Comparison of ENCODE assay signal across 1 cellular context in the genomic region with DNA sequence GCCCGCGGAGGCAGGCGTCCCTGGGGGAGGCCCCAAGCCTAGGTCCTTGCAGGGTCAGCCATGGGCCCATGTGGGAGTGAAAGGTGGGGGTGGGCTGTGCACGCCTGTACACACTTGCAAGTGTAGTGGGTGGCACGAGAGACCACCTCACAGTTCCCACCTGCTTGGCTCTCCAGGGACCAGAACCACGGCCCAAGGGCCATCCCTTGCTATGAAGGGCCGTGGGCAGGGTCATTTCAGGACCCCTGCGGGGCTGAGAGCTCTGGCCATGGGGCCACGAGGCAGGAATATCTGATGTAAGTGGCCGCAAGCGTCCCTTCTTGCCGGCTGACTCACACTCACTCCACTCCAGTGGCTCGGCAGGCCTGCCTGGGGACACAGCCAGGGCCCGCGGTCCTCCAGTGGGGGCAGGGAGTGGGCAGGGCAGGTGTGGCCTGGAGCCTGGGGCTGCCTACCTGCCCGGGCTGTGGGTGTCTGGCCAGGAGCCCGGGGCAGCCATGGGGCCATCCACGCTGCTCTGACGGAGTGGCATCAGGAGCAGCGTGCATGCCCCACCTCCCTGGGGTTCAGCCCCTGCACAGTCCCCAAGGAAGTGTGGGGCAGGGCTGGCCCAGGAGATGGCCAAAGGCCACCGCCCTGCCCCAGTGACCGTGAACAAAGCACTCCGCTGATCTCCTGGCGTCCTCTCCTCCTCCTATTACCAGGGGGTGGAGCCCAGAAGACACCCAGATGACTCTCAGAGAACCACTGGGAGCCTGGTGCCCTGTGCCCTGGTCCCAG.
A peak's percentile ranks its signal among the peaks of the same experiment; 100 is the strongest.
TF ChIP-seq lines count a peak whose summit lies in the region.

No MANE protein-coding gene starts in this region.

TF ChIP-seq in K562, 482 proteins besides CTCF, POLR2A, EP300 and RAD21 (continued from another document and continues in another):
- TF ChIP-seq, protein P1, sequence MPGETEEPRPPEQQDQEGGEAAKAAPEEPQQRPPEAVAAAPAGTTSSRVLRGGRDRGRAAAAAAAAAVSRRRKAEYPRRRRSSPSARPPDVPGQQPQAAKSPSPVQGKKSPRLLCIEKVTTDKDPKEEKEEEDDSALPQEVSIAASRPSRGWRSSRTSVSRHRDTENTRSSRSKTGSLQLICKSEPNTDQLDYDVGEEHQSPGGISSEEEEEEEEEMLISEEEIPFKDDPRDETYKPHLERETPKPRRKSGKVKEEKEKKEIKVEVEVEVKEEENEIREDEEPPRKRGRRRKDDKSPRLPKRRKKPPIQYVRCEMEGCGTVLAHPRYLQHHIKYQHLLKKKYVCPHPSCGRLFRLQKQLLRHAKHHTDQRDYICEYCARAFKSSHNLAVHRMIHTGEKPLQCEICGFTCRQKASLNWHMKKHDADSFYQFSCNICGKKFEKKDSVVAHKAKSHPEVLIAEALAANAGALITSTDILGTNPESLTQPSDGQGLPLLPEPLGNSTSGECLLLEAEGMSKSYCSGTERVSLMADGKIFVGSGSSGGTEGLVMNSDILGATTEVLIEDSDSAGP (CRISPR knock-in tag; IDR thresholded peaks at IDR 0.05), result no peak
- TF ChIP-seq HCFC1 (IDR thresholded peaks at IDR 0.05; ENCODE audit: low read depth, low read length), result peak; percentile 50
- no peak for TF ChIP-seq EWSR1 (IDR thresholded peaks at IDR 0.05; ENCODE audit: borderline replicate concordance, low read depth, partially characterized antibody)
- TF ChIP-seq, protein P2, sequence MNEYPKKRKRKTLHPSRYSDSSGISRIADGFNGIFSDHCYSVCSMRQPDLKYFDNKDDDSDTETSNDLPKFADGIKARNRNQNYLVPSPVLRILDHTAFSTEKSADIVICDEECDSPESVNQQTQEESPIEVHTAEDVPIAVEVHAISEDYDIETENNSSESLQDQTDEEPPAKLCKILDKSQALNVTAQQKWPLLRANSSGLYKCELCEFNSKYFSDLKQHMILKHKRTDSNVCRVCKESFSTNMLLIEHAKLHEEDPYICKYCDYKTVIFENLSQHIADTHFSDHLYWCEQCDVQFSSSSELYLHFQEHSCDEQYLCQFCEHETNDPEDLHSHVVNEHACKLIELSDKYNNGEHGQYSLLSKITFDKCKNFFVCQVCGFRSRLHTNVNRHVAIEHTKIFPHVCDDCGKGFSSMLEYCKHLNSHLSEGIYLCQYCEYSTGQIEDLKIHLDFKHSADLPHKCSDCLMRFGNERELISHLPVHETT (CRISPR knock-in tag; conservative IDR thresholded peaks at IDR 0.05 in 1 of 2, IDR thresholded peaks at IDR 0.05 in 1 of 2), result peak in 1 of 2 experiments; percentile 92; a peak in 2 of 4 replicates
- peak; percentile 35; the same call in 1 of the 2 replicates for TF ChIP-seq ADNP (tag; IDR thresholded peaks at IDR 0.05)
- TF ChIP-seq ATF1 (CRISPR knock-in tag; IDR thresholded peaks at IDR 0.05), result no peak
- TF ChIP-seq ATF1 (tag; IDR thresholded peaks at IDR 0.05), result peak; percentile 78
- no peak for TF ChIP-seq NR2F6 (CRISPR knock-in tag; IDR thresholded peaks at IDR 0.05)
- 0 out of 2 replicates have a peak, but pooled peaks have one; percentile 10 for TF ChIP-seq PHTF2 (CRISPR knock-in tag; IDR thresholded peaks at IDR 0.05)
- TF ChIP-seq SMAD4 (CRISPR knock-in tag; conservative IDR thresholded peaks at IDR 0.05), result peak; percentile 94
- TF ChIP-seq, protein P3, sequence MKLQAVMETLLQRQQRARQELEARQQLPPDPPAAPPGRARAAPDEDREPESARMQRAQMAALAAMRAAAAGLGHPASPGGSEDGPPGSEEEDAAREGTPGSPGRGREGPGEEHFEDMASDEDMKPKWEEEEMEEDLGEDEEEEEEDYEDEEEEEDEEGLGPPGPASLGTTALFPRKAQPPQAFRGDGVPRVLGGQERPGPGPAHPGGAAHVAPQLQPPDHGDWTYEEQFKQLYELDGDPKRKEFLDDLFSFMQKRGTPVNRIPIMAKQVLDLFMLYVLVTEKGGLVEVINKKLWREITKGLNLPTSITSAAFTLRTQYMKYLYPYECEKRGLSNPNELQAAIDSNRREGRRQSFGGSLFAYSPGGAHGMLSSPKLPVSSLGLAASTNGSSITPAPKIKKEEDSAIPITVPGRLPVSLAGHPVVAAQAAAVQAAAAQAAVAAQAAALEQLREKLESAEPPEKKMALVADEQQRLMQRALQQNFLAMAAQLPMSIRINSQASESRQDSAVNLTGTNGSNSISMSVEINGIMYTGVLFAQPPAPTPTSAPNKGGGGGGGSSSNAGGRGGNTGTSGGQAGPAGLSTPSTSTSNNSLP (IDR thresholded peaks at IDR 0.05; ENCODE audit: borderline replicate concordance, low read depth, low read length), result no peak
- TF ChIP-seq FOXK1 (CRISPR knock-in tag; IDR thresholded peaks at IDR 0.05; ENCODE audit: borderline replicate concordance), result no peak
- no peak for TF ChIP-seq CSDE1 (IDR thresholded peaks at IDR 0.05)
- no peak for TF ChIP-seq KLF10 (CRISPR knock-in tag; IDR thresholded peaks at IDR 0.05)
- TF ChIP-seq, protein P4, sequence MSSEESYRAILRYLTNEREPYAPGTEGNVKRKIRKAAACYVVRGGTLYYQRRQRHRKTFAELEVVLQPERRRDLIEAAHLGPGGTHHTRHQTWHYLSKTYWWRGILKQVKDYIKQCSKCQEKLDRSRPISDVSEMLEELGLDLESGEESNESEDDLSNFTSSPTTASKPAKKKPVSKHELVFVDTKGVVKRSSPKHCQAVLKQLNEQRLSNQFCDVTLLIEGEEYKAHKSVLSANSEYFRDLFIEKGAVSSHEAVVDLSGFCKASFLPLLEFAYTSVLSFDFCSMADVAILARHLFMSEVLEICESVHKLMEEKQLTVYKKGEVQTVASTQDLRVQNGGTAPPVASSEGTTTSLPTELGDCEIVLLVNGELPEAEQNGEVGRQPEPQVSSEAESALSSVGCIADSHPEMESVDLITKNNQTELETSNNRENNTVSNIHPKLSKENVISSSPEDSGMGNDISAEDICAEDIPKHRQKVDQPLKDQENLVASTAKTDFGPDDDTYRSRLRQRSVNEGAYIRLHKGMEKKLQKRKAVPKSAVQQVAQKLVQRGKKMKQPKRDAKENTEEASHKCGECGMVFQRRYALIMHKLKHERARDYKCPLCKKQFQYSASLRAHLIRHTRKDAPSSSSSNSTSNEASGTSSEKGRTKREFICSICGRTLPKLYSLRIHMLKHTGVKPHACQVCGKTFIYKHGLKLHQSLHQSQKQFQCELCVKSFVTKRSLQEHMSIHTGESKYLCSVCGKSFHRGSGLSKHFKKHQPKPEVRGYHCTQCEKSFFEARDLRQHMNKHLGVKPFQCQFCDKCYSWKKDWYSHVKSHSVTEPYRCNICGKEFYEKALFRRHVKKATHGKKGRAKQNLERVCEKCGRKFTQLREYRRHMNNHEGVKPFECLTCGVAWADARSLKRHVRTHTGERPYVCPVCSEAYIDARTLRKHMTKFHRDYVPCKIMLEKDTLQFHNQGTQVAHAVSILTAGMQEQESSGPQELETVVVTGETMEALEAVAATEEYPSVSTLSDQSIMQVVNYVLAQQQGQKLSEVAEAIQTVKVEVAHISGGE (CRISPR knock-in tag; IDR thresholded peaks at IDR 0.05), result peak in 1 of 3 experiments; percentile 35; a peak in 1 of 6 replicates
- TF ChIP-seq PRMT5 (CRISPR knock-in tag; IDR thresholded peaks at IDR 0.05), result no peak
- TF ChIP-seq, protein P5, sequence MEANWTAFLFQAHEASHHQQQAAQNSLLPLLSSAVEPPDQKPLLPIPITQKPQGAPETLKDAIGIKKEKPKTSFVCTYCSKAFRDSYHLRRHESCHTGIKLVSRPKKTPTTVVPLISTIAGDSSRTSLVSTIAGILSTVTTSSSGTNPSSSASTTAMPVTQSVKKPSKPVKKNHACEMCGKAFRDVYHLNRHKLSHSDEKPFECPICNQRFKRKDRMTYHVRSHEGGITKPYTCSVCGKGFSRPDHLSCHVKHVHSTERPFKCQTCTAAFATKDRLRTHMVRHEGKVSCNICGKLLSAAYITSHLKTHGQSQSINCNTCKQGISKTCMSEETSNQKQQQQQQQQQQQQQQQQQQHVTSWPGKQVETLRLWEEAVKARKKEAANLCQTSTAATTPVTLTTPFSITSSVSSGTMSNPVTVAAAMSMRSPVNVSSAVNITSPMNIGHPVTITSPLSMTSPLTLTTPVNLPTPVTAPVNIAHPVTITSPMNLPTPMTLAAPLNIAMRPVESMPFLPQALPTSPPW (CRISPR knock-in tag; IDR thresholded peaks at IDR 0.05), result peak; percentile 84
- TF ChIP-seq, protein P6, sequence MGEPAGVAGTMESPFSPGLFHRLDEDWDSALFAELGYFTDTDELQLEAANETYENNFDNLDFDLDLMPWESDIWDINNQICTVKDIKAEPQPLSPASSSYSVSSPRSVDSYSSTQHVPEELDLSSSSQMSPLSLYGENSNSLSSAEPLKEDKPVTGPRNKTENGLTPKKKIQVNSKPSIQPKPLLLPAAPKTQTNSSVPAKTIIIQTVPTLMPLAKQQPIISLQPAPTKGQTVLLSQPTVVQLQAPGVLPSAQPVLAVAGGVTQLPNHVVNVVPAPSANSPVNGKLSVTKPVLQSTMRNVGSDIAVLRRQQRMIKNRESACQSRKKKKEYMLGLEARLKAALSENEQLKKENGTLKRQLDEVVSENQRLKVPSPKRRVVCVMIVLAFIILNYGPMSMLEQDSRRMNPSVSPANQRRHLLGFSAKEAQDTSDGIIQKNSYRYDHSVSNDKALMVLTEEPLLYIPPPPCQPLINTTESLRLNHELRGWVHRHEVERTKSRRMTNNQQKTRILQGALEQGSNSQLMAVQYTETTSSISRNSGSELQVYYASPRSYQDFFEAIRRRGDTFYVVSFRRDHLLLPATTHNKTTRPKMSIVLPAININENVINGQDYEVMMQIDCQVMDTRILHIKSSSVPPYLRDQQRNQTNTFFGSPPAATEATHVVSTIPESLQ (CRISPR knock-in tag; IDR thresholded peaks at IDR 0.05), result no peak
- TF ChIP-seq ZNF165 (CRISPR knock-in tag; IDR thresholded peaks at IDR 0.05; ENCODE audit: borderline replicate concordance), result no peak; the same call in 1 of the 2 replicates
- no peak for TF ChIP-seq ZNF217 (CRISPR knock-in tag; IDR thresholded peaks at IDR 0.05)
- TF ChIP-seq ZNF3 (CRISPR knock-in tag; IDR thresholded peaks at IDR 0.05), result no peak
- peak; percentile 99 for TF ChIP-seq ZNF175 (CRISPR knock-in tag; IDR thresholded peaks at IDR 0.05; ENCODE audit: low read depth)
- TF ChIP-seq MYBL2 (IDR thresholded peaks at IDR 0.05; ENCODE audit: low read depth), result no peak
- TF ChIP-seq MYBL2 (CRISPR knock-in tag; IDR thresholded peaks at IDR 0.05; ENCODE audit: borderline replicate concordance), result no peak
- peak; percentile 9; the same call in 1 of the 2 replicates for TF ChIP-seq ZNF140 (CRISPR knock-in tag; IDR thresholded peaks at IDR 0.05)
- TF ChIP-seq KDM1A (IDR thresholded peaks at IDR 0.05), result no peak
- TF ChIP-seq, protein P7, sequence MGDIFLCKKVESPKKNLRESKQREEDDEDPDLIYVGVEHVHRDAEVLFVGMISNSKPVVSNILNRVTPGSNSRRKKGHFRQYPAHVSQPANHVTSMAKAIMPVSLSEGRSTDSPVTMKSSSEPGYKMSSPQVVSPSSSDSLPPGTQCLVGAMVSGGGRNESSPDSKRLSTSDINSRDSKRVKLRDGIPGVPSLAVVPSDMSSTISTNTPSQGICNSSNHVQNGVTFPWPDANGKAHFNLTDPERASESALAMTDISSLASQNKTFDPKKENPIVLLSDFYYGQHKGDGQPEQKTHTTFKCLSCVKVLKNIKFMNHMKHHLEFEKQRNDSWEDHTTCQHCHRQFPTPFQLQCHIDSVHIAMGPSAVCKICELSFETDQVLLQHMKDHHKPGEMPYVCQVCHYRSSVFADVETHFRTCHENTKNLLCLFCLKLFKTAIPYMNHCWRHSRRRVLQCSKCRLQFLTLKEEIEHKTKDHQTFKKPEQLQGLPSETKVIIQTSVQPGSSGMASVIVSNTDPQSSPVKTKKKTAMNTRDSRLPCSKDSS (IDR thresholded peaks at IDR 0.05; ENCODE audit: low read depth, partially characterized antibody), result no peak
- TF ChIP-seq, protein P8, sequence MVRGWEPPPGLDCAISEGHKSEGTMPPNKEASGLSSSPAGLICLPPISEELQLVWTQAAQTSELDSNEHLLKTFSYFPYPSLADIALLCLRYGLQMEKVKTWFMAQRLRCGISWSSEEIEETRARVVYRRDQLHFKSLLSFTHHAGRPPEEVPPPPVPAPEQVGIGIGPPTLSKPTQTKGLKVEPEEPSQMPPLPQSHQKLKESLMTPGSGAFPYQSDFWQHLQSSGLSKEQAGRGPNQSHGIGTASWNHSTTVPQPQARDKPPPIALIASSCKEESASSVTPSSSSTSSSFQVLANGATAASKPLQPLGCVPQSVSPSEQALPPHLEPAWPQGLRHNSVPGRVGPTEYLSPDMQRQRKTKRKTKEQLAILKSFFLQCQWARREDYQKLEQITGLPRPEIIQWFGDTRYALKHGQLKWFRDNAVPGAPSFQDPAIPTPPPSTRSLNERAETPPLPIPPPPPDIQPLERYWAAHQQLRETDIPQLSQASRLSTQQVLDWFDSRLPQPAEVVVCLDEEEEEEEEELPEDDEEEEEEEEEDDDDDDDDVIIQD (CRISPR knock-in tag; IDR thresholded peaks at IDR 0.05), result peak; percentile 65; the same call in 1 of the 2 replicates
- no peak for TF ChIP-seq HDAC6 (IDR thresholded peaks at IDR 0.05; ENCODE audit: low read depth, low read length)
- TF ChIP-seq PHB2 (IDR thresholded peaks at IDR 0.05; ENCODE audit: low read depth), result no peak
- no peak for TF ChIP-seq SREBF2 (CRISPR knock-in tag; IDR thresholded peaks at IDR 0.05)
- TF ChIP-seq, protein P9, sequence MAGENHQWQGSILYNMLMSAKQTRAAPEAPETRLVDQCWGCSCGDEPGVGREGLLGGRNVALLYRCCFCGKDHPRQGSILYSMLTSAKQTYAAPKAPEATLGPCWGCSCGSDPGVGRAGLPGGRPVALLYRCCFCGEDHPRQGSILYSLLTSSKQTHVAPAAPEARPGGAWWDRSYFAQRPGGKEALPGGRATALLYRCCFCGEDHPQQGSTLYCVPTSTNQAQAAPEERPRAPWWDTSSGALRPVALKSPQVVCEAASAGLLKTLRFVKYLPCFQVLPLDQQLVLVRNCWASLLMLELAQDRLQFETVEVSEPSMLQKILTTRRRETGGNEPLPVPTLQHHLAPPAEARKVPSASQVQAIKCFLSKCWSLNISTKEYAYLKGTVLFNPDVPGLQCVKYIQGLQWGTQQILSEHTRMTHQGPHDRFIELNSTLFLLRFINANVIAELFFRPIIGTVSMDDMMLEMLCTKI (IDR thresholded peaks at IDR 0.05; ENCODE audit: partially characterized antibody), result no peak
- TF ChIP-seq GTF2F1 (IDR thresholded peaks at IDR 0.05; ENCODE audit: low read depth, low read length), result no peak
